Comparison of ENCODE assay signal across 9 cellular contexts in genomic region chr12:30794591-30795409, GRCh38. TPM values are rescaled to one million over a fixed set of nuclear protein-coding genes. Genes with fewer than 3 reads are reported as not detected.
A peak's percentile ranks its signal among the peaks of the same experiment; 100 is the strongest.
DNase-seq lines count a peak whose midpoint lies in the region; TF ChIP-seq lines count a peak whose summit lies in the region.
"Had no signal": no experiment of that assay in that cellular context is flagged by ENCODE, and none has a peak within 500 bp of the region (broad histone marks: within the 10 kb centered on the region; RNA-seq: fewer than 3 reads in every experiment).

No MANE protein-coding gene starts in this region.

- no TSS peak for BruUV-seq in Caco-2 (replicated peaks; lab: Mats Ljungman, UMichigan)

- no peaks in the 10 kb centered on the region for H3K36me3 ChIP-seq in Caco-2 (ENCODE audit: control insufficient read depth, insufficient read depth, low read length)
- no peaks in the 10 kb centered on the region for H3K36me3 ChIP-seq in tibial artery
- no peaks in the 10 kb centered on the region for H3K36me3 ChIP-seq in uterus

- H3K36me3 Mint-ChIP-seq in Caco-2 (ENCODE audit: insufficient read depth, unreplicated experiment): no peaks in the 10 kb centered on the region

- CTCF ChIA-PET in Caco-2 (lab: Charles Lee): interaction anchor here (0.6 kb wide), 1 partner anchor 1801 kb away, joined by 3 read pairs; no protein-coding TSS in a partner anchor

- intact Hi-C loops in Caco-2 (cut with micrococcal nuclease; ENCODE audit: unreplicated experiment) (loop anchor here (10.0 kb wide), 1 partner anchor 290 kb away; no protein-coding TSS in a partner anchor), tibial artery (cut with DNase I; ENCODE audit: low total_unique reads) (no loop called here), uterus (cut with DNase I; ENCODE audit: low total_unique reads) (no loop called here)

- in situ Hi-C loops in astrocyte of the cerebellum (cut with HindIII; ENCODE audit: low sequenced_read_pairs): no loop called here

- H3K27ac ChIP-seq in tibial artery: peak overlapping the region; percentile 49 to 58
- peak overlapping the region in 1 of 2 donors; percentile 34 for H3K27ac ChIP-seq in uterus
- H3K27ac ChIP-seq: HL-60 had no signal

- H3K4me1 Mint-ChIP-seq in Caco-2 (ENCODE audit: low read depth, unreplicated experiment): peaks cover 28% of the 10 kb centered on the region

- DNase-seq in Caco-2: no peak
- peak; percentile 59 for DNase-seq in MV-4-11 (lab: John Stamatoyannopoulos, UW)
- peak; percentile 86 for DNase-seq in astrocyte of the cerebellum (ENCODE audit: low read depth)
- DNase-seq in iPS-NIHi7 (ENCODE audit: extremely low spot score): peak; percentile 83
- peak in 1 of 2 donors; percentile 25 for DNase-seq in tibial artery
- no peak for DNase-seq in Kasumi-1 (lab: John Stamatoyannopoulos, UW)
- no peak for DNase-seq in uterus
- DNase-seq in NCI-H446 treated with DMSO at 0.1 percent for 48 hours (lab: John Stamatoyannopoulos, UW): no peak

- peaks cover 8% of the 10 kb centered on the region for H3K9me3 Mint-ChIP-seq in Caco-2 (ENCODE audit: unreplicated experiment)

- POLR2A ChIA-PET in Caco-2 (lab: Charles Lee): interaction anchor here (0.6 kb wide), 1 partner anchor 36 kb away, joined by 3 read pairs; no protein-coding TSS in a partner anchor

- H3K9me3 ChIP-seq in Caco-2 (no peaks in the 10 kb centered on the region), tibial artery (no peaks in the 10 kb centered on the region), uterus (no peaks in the 10 kb centered on the region)

- no peak for TF ChIP-seq POLR2A in uterus (IDR thresholded peaks at IDR 0.05)

- peak overlapping the region; percentile 20 for H3K4me3 Mint-ChIP-seq in Caco-2 (ENCODE audit: unreplicated experiment)

- H3K4me1 ChIP-seq in Caco-2 (peaks cover 36% of the 10 kb centered on the region), tibial artery (peaks cover 0 to 20% (median 17%) of the 10 kb centered on the region in 4 donors), uterus (no peaks in the 10 kb centered on the region)

- H3K4me3 ChIP-seq in Caco-2 (ENCODE audit: low read depth, low read length) (no peak overlapping the region), astrocyte of the cerebellum (ENCODE audit: low read depth, low read length) (peak overlapping the region; percentile 8), tibial artery (peak overlapping the region; percentile 52 to 70), uterus (no peak overlapping the region)

- H3K27me3 ChIP-seq in Caco-2 (replicated peaks; ENCODE audit: control insufficient read depth, insufficient read depth, low read length) (no peaks in the 10 kb centered on the region), tibial artery (peaks cover 0 to 3% of the 10 kb centered on the region in 2 donors), uterus (no peaks in the 10 kb centered on the region)

- H3K27me3 Mint-ChIP-seq in Caco-2 (ENCODE audit: insufficient read depth, unreplicated experiment): peaks cover 3% of the 10 kb centered on the region

- no peak overlapping the region for H3K27ac Mint-ChIP-seq in Caco-2 (ENCODE audit: unreplicated experiment)

- TF ChIP-seq CTCF in Caco-2 (IDR thresholded peaks at IDR 0.05; ENCODE audit: insufficient read depth in 1 of 2, low read depth in 1 of 2, low read length in 1 of 2, severe bottlenecking in 1 of 2, unreplicated experiment in 1 of 2) (no peak), astrocyte of the cerebellum (IDR thresholded peaks at IDR 0.05; ENCODE audit: low read depth, low read length, missing control alignments) (no peak), tibial artery (IDR thresholded peaks at IDR 0.05) (no peak), uterus (IDR thresholded peaks at IDR 0.05) (no peak)

RNA-seq across cellular contexts. Expression of gene CAPRIN2, which starts 40.0 kb away (rescaled TPM):
- 19.6 and 21.7 TPM in 2 replicates for total RNA-seq in Caco-2 (2022)
- 10 to 100 TPM in 3 of 4 donors, 1 to 10 TPM in 1; 8.2 to 47.6 (median 35.8) TPM for total RNA-seq in uterus

Comparison
In these comparisons a context has a peak if more than half of its experiments do, and no peak if none do; other contexts are left out.
1. DNase-seq: peak in MV-4-11 (single experiment), astrocyte of the cerebellum (single experiment) and iPS-NIHi7 (single experiment); none in Caco-2 (0 of 2), Kasumi-1 (0 of 2), uterus (0 of 2) and NCI-H446 treated with DMSO at 0.1 percent for 48 hours (single experiment).
2. H3K4me3 ChIP-seq: peak in astrocyte of the cerebellum (single experiment) and tibial artery (2 of 2); none in Caco-2 (single experiment) and uterus (0 of 2).